10 cellular contexts compared by ENCODE assay signal in the genomic region with DNA sequence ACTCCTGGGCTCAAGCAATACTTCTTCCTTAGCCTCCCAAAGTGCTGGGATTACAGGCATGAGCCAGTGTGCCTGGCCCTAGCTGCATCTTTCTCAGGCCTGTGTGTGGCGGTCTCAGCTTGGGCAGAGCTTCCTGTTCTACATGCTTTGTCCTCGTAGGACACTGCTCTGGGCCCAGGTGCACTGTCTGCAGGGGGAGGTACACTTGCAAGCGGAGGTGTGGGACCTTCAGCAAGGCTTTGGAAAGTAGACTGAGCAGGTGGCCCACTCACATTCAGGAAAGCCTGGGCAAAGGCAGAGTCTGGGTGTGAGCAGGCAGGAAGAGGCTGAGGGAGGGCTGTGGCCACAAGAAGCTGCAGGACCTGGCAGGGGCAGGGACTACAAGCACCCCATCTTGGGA. TPM values are rescaled to one million over a fixed set of nuclear protein-coding genes. Genes with fewer than 3 reads are reported as not detected.
A peak's percentile ranks its signal among the peaks of the same experiment; 100 is the strongest.
DNase-seq lines count a peak whose midpoint lies in the region; ATAC-seq and TF ChIP-seq lines count a peak whose summit lies in the region.
"Had no signal": no experiment of that assay in that cellular context is flagged by ENCODE, and none has a peak within 500 bp of the region (broad histone marks: within the 10 kb centered on the region; RNA-seq: fewer than 3 reads in every experiment).

No MANE protein-coding gene starts in this region.

- CTCF ChIA-PET in naive thymus-derived CD4-positive, alpha-beta T cell (lab: Charles Lee): interaction anchor here (0.6 to 8.4 kb wide), 2 partner anchors 7 to 15 kb away, joined by 4 to 53 read pairs; no protein-coding TSS in a partner anchor

- no peaks in the 10 kb centered on the region for H3K9me3 ChIP-seq in body of pancreas
- H3K9me3 ChIP-seq in naive thymus-derived CD4-positive, alpha-beta T cell (ENCODE audit: control insufficient read depth in 2 of 3, low read length in 3 of 3): no peaks in the 10 kb centered on the region
- H3K9me3 ChIP-seq in upper lobe of right lung: no peaks in the 10 kb centered on the region

- H3K4me3 Mint-ChIP-seq in activated naive CD8-positive, alpha-beta T cell: no peak overlapping the region
- H3K4me3 Mint-ChIP-seq in activated naive CD8-positive, alpha-beta T cell treated with anti-CD3 and anti-CD28 coated beads for 36 hours: no peak overlapping the region
- H3K4me3 Mint-ChIP-seq in naive thymus-derived CD4-positive, alpha-beta T cell: peak overlapping the region in 7 of 10 donors; percentile 30 to 55 (median 45)

- no peak for DNase-seq in activated naive CD8-positive, alpha-beta T cell treated with anti-CD3 and anti-CD28 coated beads for 36 hours
- DNase-seq in body of pancreas (no peak), upper lobe of right lung (no peak), SKM-1 treated with dmso at 0.1 percent for 144 hours (lab: John Stamatoyannopoulos, UW; ENCODE audit: unreplicated experiment) (no peak)
- no peak for DNase-seq in naive thymus-derived CD4-positive, alpha-beta T cell
- DNase-seq in activated CD8-positive, alpha-beta memory T cell treated with anti-CD3 and anti-CD28 coated beads, Interleukin-2, amount 50 U/mL, for 4 hours: no peak
- DNase-seq: NCI-H187 had no signal

- TF ChIP-seq CTCF in body of pancreas (IDR thresholded peaks at IDR 0.05) (no peak), upper lobe of right lung (IDR thresholded peaks at IDR 0.05) (no peak)

- H3K9me3 Mint-ChIP-seq in activated naive CD8-positive, alpha-beta T cell (ENCODE audit: low read depth): no peaks in the 10 kb centered on the region
- no peaks in the 10 kb centered on the region for H3K9me3 Mint-ChIP-seq in activated naive CD8-positive, alpha-beta T cell treated with anti-CD3 and anti-CD28 coated beads for 36 hours
- H3K9me3 Mint-ChIP-seq in naive thymus-derived CD4-positive, alpha-beta T cell: peaks cover 0 to 2% (median 0%) of the 10 kb centered on the region in 11 donors

- H3K27me3 Mint-ChIP-seq in activated naive CD8-positive, alpha-beta T cell: no peaks in the 10 kb centered on the region
- H3K27me3 Mint-ChIP-seq in activated naive CD8-positive, alpha-beta T cell treated with anti-CD3 and anti-CD28 coated beads for 36 hours: no peaks in the 10 kb centered on the region
- H3K27me3 Mint-ChIP-seq in naive thymus-derived CD4-positive, alpha-beta T cell: no peaks in the 10 kb centered on the region

- H3K36me3 Mint-ChIP-seq in activated naive CD8-positive, alpha-beta T cell: no peaks in the 10 kb centered on the region
- peaks cover 12% of the 10 kb centered on the region for H3K36me3 Mint-ChIP-seq in activated naive CD8-positive, alpha-beta T cell treated with anti-CD3 and anti-CD28 coated beads for 36 hours
- peaks cover 0 to 20% (median 0%) of the 10 kb centered on the region in 5 donors for H3K36me3 Mint-ChIP-seq in naive thymus-derived CD4-positive, alpha-beta T cell

- H3K36me3 ChIP-seq in body of pancreas (replicated peaks in 1 of 2; ENCODE audit: insufficient read depth in 1 of 2, low read depth in 2 of 2): no peaks in the 10 kb centered on the region
- H3K36me3 ChIP-seq in naive thymus-derived CD4-positive, alpha-beta T cell (ENCODE audit: control insufficient read depth in 2 of 3, insufficient read depth in 3 of 3, low read length in 3 of 3): peaks cover 0 to 5% (median 0%) of the 10 kb centered on the region in 3 experiments
- no peaks in the 10 kb centered on the region for H3K36me3 ChIP-seq in upper lobe of right lung

- ATAC-seq in body of pancreas (no peak), upper lobe of right lung (no peak), HG03135 (IDR thresholded peaks at IDR 0.05; ENCODE audit: unreplicated experiment) (no peak)
- no peak for ATAC-seq in naive thymus-derived CD4-positive, alpha-beta T cell
- ATAC-seq: esophagus mucosa had no signal

- 68 to 100% methylated on average over 1 to 3 of the region's 3 CpGs for WGBS in body of pancreas, 2 donors

- peak overlapping the region; percentile 84 for H3K27ac Mint-ChIP-seq in activated naive CD8-positive, alpha-beta T cell
- no peak overlapping the region for H3K27ac Mint-ChIP-seq in activated naive CD8-positive, alpha-beta T cell treated with anti-CD3 and anti-CD28 coated beads for 36 hours
- peak overlapping the region; percentile 76 to 91 (median 86) for H3K27ac Mint-ChIP-seq in naive thymus-derived CD4-positive, alpha-beta T cell

- H3K4me1 Mint-ChIP-seq in activated naive CD8-positive, alpha-beta T cell (ENCODE audit: low read depth): peaks cover 81% of the 10 kb centered on the region
- H3K4me1 Mint-ChIP-seq in activated naive CD8-positive, alpha-beta T cell treated with anti-CD3 and anti-CD28 coated beads for 36 hours: peaks cover 53% of the 10 kb centered on the region
- H3K4me1 Mint-ChIP-seq in naive thymus-derived CD4-positive, alpha-beta T cell: peaks cover 47 to 95% (median 92%) of the 10 kb centered on the region in 7 donors

- no peak overlapping the region for H3K4me3 ChIP-seq in body of pancreas
- H3K4me3 ChIP-seq in naive thymus-derived CD4-positive, alpha-beta T cell (ENCODE audit: low read length): no peak overlapping the region
- no peak overlapping the region for H3K4me3 ChIP-seq in upper lobe of right lung

- intact Hi-C loops in body of pancreas (cut with DNase I) (no loop called here), upper lobe of right lung (cut with DNase I) (no loop called here)
- intact Hi-C loops in naive thymus-derived CD4-positive, alpha-beta T cell (cut with micrococcal nuclease): no loop called here

- no peaks in the 10 kb centered on the region for H3K27me3 ChIP-seq in body of pancreas
- no peaks in the 10 kb centered on the region for H3K27me3 ChIP-seq in naive thymus-derived CD4-positive, alpha-beta T cell (ENCODE audit: control insufficient read depth in 2 of 2, insufficient read depth in 2 of 2, low read length in 2 of 2)
- H3K27me3 ChIP-seq in upper lobe of right lung: no peaks in the 10 kb centered on the region

- peak overlapping the region; percentile 50 to 84 (median 64) for H3K27ac ChIP-seq in body of pancreas
- peak overlapping the region; percentile 31 for H3K27ac ChIP-seq in naive thymus-derived CD4-positive, alpha-beta T cell (ENCODE audit: low read depth, low read length)
- peak overlapping the region; percentile 80 for H3K27ac ChIP-seq in upper lobe of right lung

- no peak for TF ChIP-seq POLR2A in body of pancreas (IDR thresholded peaks at IDR 0.05)

- POLR2A ChIA-PET in naive thymus-derived CD4-positive, alpha-beta T cell (lab: Charles Lee): interaction anchor here (19.7 kb wide), 1 partner anchor 12 kb away, joined by 296 read pairs; no protein-coding TSS in a partner anchor

- H3K4me1 ChIP-seq in body of pancreas: peaks cover 52% of the 10 kb centered on the region
- peaks cover 26 to 55% of the 10 kb centered on the region in 2 donors for H3K4me1 ChIP-seq in naive thymus-derived CD4-positive, alpha-beta T cell (ENCODE audit: control insufficient read depth in 2 of 2, insufficient read depth in 2 of 2, low read length in 2 of 2)
- peaks cover 63% of the 10 kb centered on the region for H3K4me1 ChIP-seq in upper lobe of right lung

RNA-seq across cellular contexts. Expression of gene SUSD2, which starts 33.6 kb away (rescaled TPM):
- total RNA-seq in activated naive CD8-positive, alpha-beta T cell treated with anti-CD3 and anti-CD28 coated beads for 36 hours: under 1 TPM; 0.56 to 0.80 TPM
- total RNA-seq in body of pancreas (1 to 10 TPM; 4.2 to 7.6 TPM), upper lobe of right lung (277 TPM)
- 1 to 10 TPM; 1.0 to 2.3 (median 1.7) TPM for total RNA-seq in naive thymus-derived CD4-positive, alpha-beta T cell
- under 1 TPM in 1 of 2 donors, not detected in 1; 0.40 TPM for polyA plus RNA-seq in naive thymus-derived CD4-positive, alpha-beta T cell

Comparison
In these comparisons a context has a peak if more than half of its experiments do, and no peak if none do; other contexts are left out.
1. H3K4me3 Mint-ChIP-seq: peak in naive thymus-derived CD4-positive, alpha-beta T cell (7 of 10); none in activated naive CD8-positive, alpha-beta T cell (single experiment) and activated naive CD8-positive, alpha-beta T cell treated with anti-CD3 and anti-CD28 coated beads for 36 hours (single experiment).
2. RNA of gene SUSD2, which starts 33.6 kb away (total RNA-seq): 277 TPM in upper lobe of right lung (single experiment); 4.2 to 7.6 TPM in body of pancreas, 1.0 to 2.3 TPM in naive thymus-derived CD4-positive, alpha-beta T cell and 0.56 to 0.80 TPM in activated naive CD8-positive, alpha-beta T cell treated with anti-CD3 and anti-CD28 coated beads for 36 hours; every median in the first group is over 10 times any median in the second.
3. Peak in every context shown above with its lines, with median percentiles within 50 percentile points of each other: H3K27ac ChIP-seq.